In genomic region chr3:72100626-72101187, GRCh38 we compare ENCODE assay signal across 8 cellular contexts.
A peak's percentile ranks its signal among the peaks of the same experiment; 100 is the strongest.
DNase-seq lines count a peak whose midpoint lies in the region; ATAC-seq and TF ChIP-seq lines count a peak whose summit lies in the region.

No MANE protein-coding gene starts in this region.

- DNase-seq in NCI-H1436 treated with DMSO at 0.1 percent for 48 hours (lab: John Stamatoyannopoulos, UW), result peak; percentile 8
- DNase-seq in activated CD4-positive, alpha-beta T cell treated with anti-CD3 and anti-CD28 coated beads for 4 hours, result peak; percentile 69 to 74
- peak; percentile 72 for DNase-seq in dedifferentiated amniotic fluid mesenchymal stem cell (ENCODE audit: extremely low spot score)
- peak; percentile 80 to 92 (median 88) for DNase-seq in right lobe of liver
- peak; percentile 76 for DNase-seq in stimulated activated CD4-positive, alpha-beta T cell treated with anti-CD3 and anti-CD28 coated beads, Interleukin-2, amount 100 ng/mL, for 4 hours (ENCODE audit: low read depth)
- no peak for DNase-seq in cortex of kidney (lab: John Stamatoyannopoulos, UW)

- TF ChIP-seq POLR2A in right lobe of liver (IDR thresholded peaks at IDR 0.05), result no peak

- peak overlapping the region in 2 of 3 donors; percentile 33 to 37 for H3K27ac ChIP-seq in right lobe of liver

- ATAC-seq in GM18502 (IDR thresholded peaks at IDR 0.05; ENCODE audit: poor library complexity, unreplicated experiment) (peak; percentile 68), HG02588 (IDR thresholded peaks at IDR 0.05; ENCODE audit: unreplicated experiment) (peak; percentile 68), right lobe of liver (peak; percentile 74 to 88 (median 78))

- no peak for TF ChIP-seq CTCF in right lobe of liver (IDR thresholded peaks at IDR 0.05)

- H3K4me3 ChIP-seq in right lobe of liver, result peak overlapping the region in 1 of 3 donors; percentile 34

- intact Hi-C loops in right lobe of liver (cut with DNase I), result no loop called here

- no peaks in the 10 kb centered on the region for H3K27me3 ChIP-seq in right lobe of liver

- peaks cover 0 to 16% (median 3%) of the 10 kb centered on the region in 4 donors for H3K4me1 ChIP-seq in right lobe of liver

- 1% methylated on average over 16 of the region's 21 CpGs for WGBS in right lobe of liver (ENCODE audit: insufficient coverage, low coverage, low lambda C conversion rate, missing lambda C conversion rate)

- H3K9me3 ChIP-seq in right lobe of liver, result no peaks in the 10 kb centered on the region

- no peaks in the 10 kb centered on the region for H3K36me3 ChIP-seq in right lobe of liver
